Comparison of ENCODE assay signal across 17 cellular contexts in the genomic region with DNA sequence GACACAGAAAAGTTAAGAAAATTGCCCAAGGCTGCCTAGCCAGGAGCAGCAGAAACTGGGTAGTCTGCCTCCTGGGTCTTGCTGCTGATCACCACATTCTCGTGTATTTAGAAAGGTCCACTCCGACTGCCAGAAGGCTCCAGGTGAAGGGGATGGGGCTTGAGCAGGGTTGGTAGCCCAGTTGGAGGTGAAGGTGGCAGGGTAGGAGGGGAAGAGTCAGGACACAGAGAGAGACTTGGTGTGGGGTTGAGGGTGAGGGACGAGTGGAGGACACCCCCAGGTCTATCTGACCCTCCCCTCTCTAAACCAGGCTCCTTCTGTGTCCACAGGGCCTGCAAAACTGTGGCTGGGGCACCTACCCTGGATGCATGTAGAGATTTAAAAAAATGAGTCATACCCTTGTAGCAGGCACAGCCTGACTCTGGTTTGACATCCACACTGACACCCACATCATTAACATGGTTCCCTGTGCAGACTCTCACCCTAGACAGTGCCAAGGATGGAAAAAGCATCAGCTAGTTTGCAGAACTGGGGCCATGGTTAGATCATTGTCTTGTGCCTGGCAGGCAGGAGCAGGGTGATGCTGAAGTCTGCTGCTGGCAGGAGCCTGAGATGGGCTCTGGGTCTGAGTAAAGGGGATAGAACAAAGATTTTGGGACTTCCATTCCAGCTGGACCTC.
DNase-seq lines count a peak whose midpoint lies in the region; ATAC-seq and TF ChIP-seq lines count a peak whose summit lies in the region.
"Had no signal": no experiment of that assay in that cellular context is flagged by ENCODE, and none has a peak within 500 bp of the region (broad histone marks: within the 10 kb centered on the region; RNA-seq: fewer than 3 reads in every experiment).

No MANE protein-coding gene starts in this region.

- CTCF ChIA-PET in RWPE1 (lab: Yijun Ruan, JAX) = no interaction called here

- no peaks in the 10 kb centered on the region for H3K4me1 ChIP-seq in upper lobe of right lung
- peaks cover 2% of the 10 kb centered on the region for H3K4me1 ChIP-seq in ovary (ENCODE audit: insufficient read depth)
- H3K4me1 ChIP-seq: transverse colon had no signal

- peaks cover 4% of the 10 kb centered on the region for H3K4me1 Mint-ChIP-seq in neural crest cell
- H3K4me1 Mint-ChIP-seq: activated naive CD8-positive, alpha-beta T cell treated with anti-CD3 and anti-CD28 coated beads for 36 hours had no signal

- H3K27ac Mint-ChIP-seq in neural crest cell (ENCODE audit: unreplicated experiment) = peak overlapping the region; percentile 57
- H3K27ac Mint-ChIP-seq: activated naive CD8-positive, alpha-beta T cell treated with anti-CD3 and anti-CD28 coated beads for 36 hours had no signal

- intact Hi-C loops in upper lobe of right lung (cut with DNase I) = no loop called here
- intact Hi-C loops in ovary (cut with DNase I) = no loop called here

- ATAC-seq in upper lobe of right lung (no peak), HG03520 (IDR thresholded peaks at IDR 0.05; ENCODE audit: unreplicated experiment) (no peak)

- H3K27me3 ChIP-seq in upper lobe of right lung = no peaks in the 10 kb centered on the region
- H3K27me3 ChIP-seq in ovary = no peaks in the 10 kb centered on the region
- H3K27me3 ChIP-seq: transverse colon had no signal

- POLR2A ChIA-PET in RWPE1 (lab: Yijun Ruan, JAX; ENCODE audit: low non-redundant PET) = no interaction called here

- H3K36me3 Mint-ChIP-seq in neural crest cell (ENCODE audit: low read depth) = peaks cover 5% of the 10 kb centered on the region
- H3K36me3 Mint-ChIP-seq: activated naive CD8-positive, alpha-beta T cell treated with anti-CD3 and anti-CD28 coated beads for 36 hours had no signal

- H3K9me3 ChIP-seq in upper lobe of right lung (no peaks in the 10 kb centered on the region), ovary (no peaks in the 10 kb centered on the region)
- H3K9me3 ChIP-seq: Caco-2, transverse colon had no signal

- TF ChIP-seq POLR2A in ovary (IDR thresholded peaks at IDR 0.05) = no peak

- no peaks in the 10 kb centered on the region for H3K9me3 Mint-ChIP-seq in neural crest cell
- H3K9me3 Mint-ChIP-seq: activated naive CD8-positive, alpha-beta T cell treated with anti-CD3 and anti-CD28 coated beads for 36 hours had no signal

- H3K27ac ChIP-seq in RWPE1 (peak overlapping the region; percentile 53; the same call in 1 of the 2 replicates), upper lobe of right lung (no peak overlapping the region), ovary (no peak overlapping the region)
- H3K27ac ChIP-seq: KMS-11, transverse colon had no signal

- no peak overlapping the region for H3K4me3 Mint-ChIP-seq in neural crest cell
- H3K4me3 Mint-ChIP-seq: activated naive CD8-positive, alpha-beta T cell treated with anti-CD3 and anti-CD28 coated beads for 36 hours had no signal

- DNase-seq in RWPE1 (ENCODE audit: low spot score) (no peak), epithelial cell of esophagus (ENCODE audit: low read depth) (peak; percentile 30), neural crest cell (ENCODE audit: low read depth, low spot score) (no peak), superior temporal gyrus (ENCODE audit: extremely low spot score) (peak; percentile 53), upper lobe of right lung (no peak), ovary (no peak)
- DNase-seq: activated effector memory CD4-positive, alpha-beta T cell treated with anti-CD3 and anti-CD28 coated beads, Interleukin-2, amount 50 U/mL, for 16 hours; activated naive CD8-positive, alpha-beta T cell treated with anti-CD3 and anti-CD28 coated beads for 36 hours; C1 segment of cervical spinal cord; Caco-2; DND-41; left cardiac atrium; NCI-H1417; NCI-H446 treated with DMSO at 0.1 percent for 48 hours; transverse colon had no signal

- no peak for TF ChIP-seq EP300 in ovary (IDR thresholded peaks at IDR 0.05)

- H3K27me3 Mint-ChIP-seq in neural crest cell (ENCODE audit: low read depth) = no peaks in the 10 kb centered on the region
- H3K27me3 Mint-ChIP-seq: activated naive CD8-positive, alpha-beta T cell treated with anti-CD3 and anti-CD28 coated beads for 36 hours had no signal

- TF ChIP-seq CTCF in RWPE1 (conservative IDR thresholded peaks at IDR 0.05; ENCODE audit: low read depth) (no peak), epithelial cell of esophagus (IDR thresholded peaks at IDR 0.05; ENCODE audit: insufficient read depth, low read depth, low read length, missing control alignments) (no peak), neural crest cell (conservative IDR thresholded peaks at IDR 0.05) (no peak), upper lobe of right lung (IDR thresholded peaks at IDR 0.05) (no peak), ovary (IDR thresholded peaks at IDR 0.05) (no peak)

- H3K36me3 ChIP-seq in upper lobe of right lung (no peaks in the 10 kb centered on the region), ovary (no peaks in the 10 kb centered on the region)
- H3K36me3 ChIP-seq: transverse colon had no signal

- WGBS in ovary, 3 donors = 91 to 92% (median 92%) methylated on average over 3 of the region's 3 CpGs

- H3K4me3 ChIP-seq in epithelial cell of esophagus (ENCODE audit: low read length) (no peak overlapping the region), upper lobe of right lung (no peak overlapping the region), ovary (no peak overlapping the region)
- H3K4me3 ChIP-seq: transverse colon had no signal

Comparison
In these comparisons a context has a peak if more than half of its experiments do, and no peak if none do; other contexts are left out.
1. DNase-seq: peak in epithelial cell of esophagus (single experiment) and superior temporal gyrus (single experiment); none in RWPE1 (single experiment), neural crest cell (single experiment), upper lobe of right lung (single experiment) and ovary (0 of 5).